ENCODE assay signal across 11 cellular contexts in genomic region chr3:48750906-48751305, GRCh38.
"Had no signal": no experiment of that assay in that cellular context is flagged by ENCODE, and none has a peak within 500 bp of the region (broad histone marks: within the 10 kb centered on the region; RNA-seq: fewer than 3 reads in every experiment).

No MANE protein-coding gene starts in this region.

- DNase-seq: activated CD4-positive, alpha-beta memory T cell treated with anti-CD3 and anti-CD28 coated beads for 36 hours; activated CD4-positive, alpha-beta T cell treated with anti-CD3 and anti-CD28 coated beads for 1 hour; activated gamma-delta T cell; activated T-cell treated with anti-CD3 and anti-CD28 coated beads, Interleukin-2, amount 50 U/mL, for 4 hours; anterior cingulate cortex; lower lobe of right lung; naive thymus-derived CD8-positive, alpha-beta T cell; right cardiac atrium; T-helper 9 cell; tibial artery had no signal

- ATAC-seq: activated T-cell treated with anti-CD3 and anti-CD28 coated beads, Interleukin-2, amount 50 U/mL, for 4 hours; lower lobe of right lung; naive thymus-derived CD8-positive, alpha-beta T cell; right cardiac atrium had no signal

- H3K27ac ChIP-seq: lower lobe of right lung, tibial artery, vagina had no signal
